ENCODE assay signal across 14 cellular contexts in the genomic region with DNA sequence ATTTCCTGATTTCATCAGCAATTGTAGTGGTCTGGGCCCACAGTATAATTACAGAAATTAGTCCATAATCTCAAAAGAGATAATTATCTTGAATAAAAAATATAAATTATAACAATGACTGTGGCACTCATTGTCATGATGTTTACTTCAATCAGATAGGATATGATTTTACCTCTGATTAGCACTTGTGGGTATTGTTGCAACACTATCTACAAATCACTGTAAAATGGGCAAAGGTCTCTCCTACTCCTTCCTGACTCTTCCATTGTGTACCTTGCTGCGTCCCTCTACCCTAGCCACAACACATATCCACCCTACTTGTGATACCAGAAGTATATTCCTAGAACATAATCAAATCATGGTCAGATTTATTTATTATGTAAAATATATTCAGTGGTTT.
A peak's percentile ranks its signal among the peaks of the same experiment; 100 is the strongest.
DNase-seq lines count a peak whose midpoint lies in the region; ATAC-seq and TF ChIP-seq lines count a peak whose summit lies in the region.
"Had no signal": no experiment of that assay in that cellular context is flagged by ENCODE, and none has a peak within 500 bp of the region (broad histone marks: within the 10 kb centered on the region; RNA-seq: fewer than 3 reads in every experiment).

No MANE protein-coding gene starts in this region.

- peaks cover 48 to 66% (median 63%) of the 10 kb centered on the region in 3 donors for H3K4me1 Mint-ChIP-seq in T-cell
- peaks cover 58% of the 10 kb centered on the region for H3K4me1 Mint-ChIP-seq in central memory CD8-positive, alpha-beta T cell
- peaks cover 35% of the 10 kb centered on the region for H3K4me1 Mint-ChIP-seq in activated T-helper 1 cell treated with anti-CD3 and anti-CD28 coated beads, Interleukin-12 subunit alpha, Interleukin-12 subunit beta, Interleukin-2, Interleukin-4 antibody, amounts not matched to agents 30 ng/mL and 10 ng/mL and 1 ng/mL, durations not matched to agents 14 hours and 24 hours and 36 hours (ENCODE audit: low read depth)

- H3K36me3 ChIP-seq in cardiac muscle cell (no peaks in the 10 kb centered on the region), gastrocnemius medialis (no peaks in the 10 kb centered on the region)
- H3K36me3 ChIP-seq: BLaER1 had no signal

- H3K27me3 Mint-ChIP-seq in T-cell = no peaks in the 10 kb centered on the region
- no peaks in the 10 kb centered on the region for H3K27me3 Mint-ChIP-seq in central memory CD8-positive, alpha-beta T cell
- H3K27me3 Mint-ChIP-seq in activated T-helper 1 cell treated with anti-CD3 and anti-CD28 coated beads, Interleukin-12 subunit alpha, Interleukin-12 subunit beta, Interleukin-2, Interleukin-4 antibody, amounts not matched to agents 30 ng/mL and 10 ng/mL and 1 ng/mL, durations not matched to agents 14 hours and 24 hours and 36 hours (ENCODE audit: insufficient read depth) = peaks cover 10% of the 10 kb centered on the region

- no peak for DNase-seq in cardiac muscle cell (ENCODE audit: low read depth in 1 of 2, low spot score in 1 of 2)
- no peak for DNase-seq in left ventricle myocardium superior
- no peak for DNase-seq in T-cell
- no peak for DNase-seq in central memory CD8-positive, alpha-beta T cell (ENCODE audit: low spot score in 2 of 2)
- no peak for DNase-seq in kidney glomerular epithelial cell (lab: John Stamatoyannopoulos, UW)
- DNase-seq in gastrocnemius medialis = no peak
- DNase-seq in activated T-helper 1 cell treated with anti-CD3 and anti-CD28 coated beads, Interleukin-12 subunit alpha, Interleukin-12 subunit beta, Interleukin-2, Interleukin-4 antibody, amounts not matched to agents 30 ng/mL and 10 ng/mL and 1 ng/mL, durations not matched to agents 14 hours and 24 hours and 36 hours (ENCODE audit: low spot score) = no peak
- DNase-seq: 8988T, AML-193, DMS79, EL, GM23248 had no signal

- CTCF ChIA-PET in T-cell (lab: Charles Lee) = no interaction called here

- in situ Hi-C loops in gastrocnemius medialis (cut with MboI; ENCODE audit: low sequenced_read_pairs in 4 of 4) = no loop called here

- peaks cover 0 to 4% (median 4%) of the 10 kb centered on the region in 3 donors for H3K9me3 Mint-ChIP-seq in T-cell
- H3K9me3 Mint-ChIP-seq in central memory CD8-positive, alpha-beta T cell = no peaks in the 10 kb centered on the region
- H3K9me3 Mint-ChIP-seq in activated T-helper 1 cell treated with anti-CD3 and anti-CD28 coated beads, Interleukin-12 subunit alpha, Interleukin-12 subunit beta, Interleukin-2, Interleukin-4 antibody, amounts not matched to agents 30 ng/mL and 10 ng/mL and 1 ng/mL, durations not matched to agents 14 hours and 24 hours and 36 hours = peaks cover 10% of the 10 kb centered on the region

- intact Hi-C loops in left ventricle myocardium superior (cut with micrococcal nuclease) = no loop called here
- intact Hi-C loops in gastrocnemius medialis (cut with DNase I; ENCODE audit: low total_unique reads) = no loop called here
- intact Hi-C loops in activated T-helper 1 cell treated with anti-CD3 and anti-CD28 coated beads, Interleukin-12 subunit alpha, Interleukin-12 subunit beta, Interleukin-2, Interleukin-4 antibody, amounts not matched to agents 30 ng/mL and 10 ng/mL and 1 ng/mL, durations not matched to agents 14 hours and 24 hours and 36 hours (cut with micrococcal nuclease) = loop anchor here (2.0 kb wide), 1 partner anchor 39 kb away; no protein-coding TSS in a partner anchor

- H3K4me3 Mint-ChIP-seq in T-cell = peak overlapping the region in 1 of 3 donors; percentile 73
- H3K4me3 Mint-ChIP-seq in central memory CD8-positive, alpha-beta T cell = no peak overlapping the region
- no peak overlapping the region for H3K4me3 Mint-ChIP-seq in activated T-helper 1 cell treated with anti-CD3 and anti-CD28 coated beads, Interleukin-12 subunit alpha, Interleukin-12 subunit beta, Interleukin-2, Interleukin-4 antibody, amounts not matched to agents 30 ng/mL and 10 ng/mL and 1 ng/mL, durations not matched to agents 14 hours and 24 hours and 36 hours

- no peaks in the 10 kb centered on the region for H3K36me3 Mint-ChIP-seq in T-cell
- H3K36me3 Mint-ChIP-seq in central memory CD8-positive, alpha-beta T cell (ENCODE audit: insufficient read depth) = peaks cover 5% of the 10 kb centered on the region
- H3K36me3 Mint-ChIP-seq in activated T-helper 1 cell treated with anti-CD3 and anti-CD28 coated beads, Interleukin-12 subunit alpha, Interleukin-12 subunit beta, Interleukin-2, Interleukin-4 antibody, amounts not matched to agents 30 ng/mL and 10 ng/mL and 1 ng/mL, durations not matched to agents 14 hours and 24 hours and 36 hours (ENCODE audit: low read depth) = peaks cover 12% of the 10 kb centered on the region

- ATAC-seq in left ventricle myocardium superior (no peak), T-cell (replicated peaks in 1 of 4) (no peak), gastrocnemius medialis (no peak)
- no peak for ATAC-seq in central memory CD8-positive, alpha-beta T cell (replicated peaks; ENCODE audit: extremely low read depth, poor library complexity, severe bottlenecking)
- ATAC-seq: HCT116 had no signal

- TF ChIP-seq CTCF in cardiac muscle cell (IDR thresholded peaks at IDR 0.05; ENCODE audit: low read depth, low read length) (no peak), gastrocnemius medialis (IDR thresholded peaks at IDR 0.05 in 4 of 5, conservative IDR thresholded peaks at IDR 0.05 in 1 of 5) (no peak)

- H3K9me3 ChIP-seq in cardiac muscle cell (ENCODE audit: low read depth) (no peaks in the 10 kb centered on the region), gastrocnemius medialis (no peaks in the 10 kb centered on the region)
- H3K9me3 ChIP-seq: BLaER1 had no signal

- POLR2A ChIA-PET in T-cell (lab: Charles Lee) = no interaction called here

- H3K27ac Mint-ChIP-seq in T-cell = peak overlapping the region; percentile 66 to 85
- H3K27ac Mint-ChIP-seq in central memory CD8-positive, alpha-beta T cell (ENCODE audit: low read depth) = peak overlapping the region; percentile 37
- no peak overlapping the region for H3K27ac Mint-ChIP-seq in activated T-helper 1 cell treated with anti-CD3 and anti-CD28 coated beads, Interleukin-12 subunit alpha, Interleukin-12 subunit beta, Interleukin-2, Interleukin-4 antibody, amounts not matched to agents 30 ng/mL and 10 ng/mL and 1 ng/mL, durations not matched to agents 14 hours and 24 hours and 36 hours

- H3K4me1 ChIP-seq in cardiac muscle cell (ENCODE audit: low read depth) = peaks cover 15% of the 10 kb centered on the region
- no peaks in the 10 kb centered on the region for H3K4me1 ChIP-seq in gastrocnemius medialis
- H3K4me1 ChIP-seq: BLaER1 had no signal

- H3K4me3 ChIP-seq in cardiac muscle cell = no peak overlapping the region
- H3K4me3 ChIP-seq in gastrocnemius medialis = no peak overlapping the region
- H3K4me3 ChIP-seq: BLaER1, GM23248 had no signal

- peak overlapping the region; percentile 70 for H3K27ac ChIP-seq in cardiac muscle cell
- no peak overlapping the region for H3K27ac ChIP-seq in gastrocnemius medialis
- H3K27ac ChIP-seq: BLaER1, GM23248 had no signal

- TF ChIP-seq POLR2A in gastrocnemius medialis (IDR thresholded peaks at IDR 0.05) = no peak

- no peaks in the 10 kb centered on the region for H3K27me3 ChIP-seq in cardiac muscle cell
- H3K27me3 ChIP-seq in gastrocnemius medialis = no peaks in the 10 kb centered on the region
- H3K27me3 ChIP-seq: BLaER1 had no signal
